1 cellular context compared by ENCODE assay signal in genomic region chr2:68245066-68245465, GRCh38.
TF ChIP-seq lines count a peak whose summit lies in the region.

No MANE protein-coding gene starts in this region.

TF ChIP-seq in HepG2, 621 proteins besides CTCF, POLR2A, EP300 and RAD21:
- TF ChIP-seq ZNF770 (CRISPR knock-in tag; IDR thresholded peaks at IDR 0.05) (peak; percentile 92), ZMYM3 (CRISPR knock-in tag; IDR thresholded peaks at IDR 0.05) (0 out of 2 replicates have a peak, but pooled peaks have one; percentile 11), ZNF121 (CRISPR knock-in tag; IDR thresholded peaks at IDR 0.05) (peak; percentile 50; the same call in 1 of the 2 replicates), ZNF225 (CRISPR knock-in tag; IDR thresholded peaks at IDR 0.05) (no peak)
